Comparison of ENCODE assay signal across 8 cellular contexts in the genomic region with DNA sequence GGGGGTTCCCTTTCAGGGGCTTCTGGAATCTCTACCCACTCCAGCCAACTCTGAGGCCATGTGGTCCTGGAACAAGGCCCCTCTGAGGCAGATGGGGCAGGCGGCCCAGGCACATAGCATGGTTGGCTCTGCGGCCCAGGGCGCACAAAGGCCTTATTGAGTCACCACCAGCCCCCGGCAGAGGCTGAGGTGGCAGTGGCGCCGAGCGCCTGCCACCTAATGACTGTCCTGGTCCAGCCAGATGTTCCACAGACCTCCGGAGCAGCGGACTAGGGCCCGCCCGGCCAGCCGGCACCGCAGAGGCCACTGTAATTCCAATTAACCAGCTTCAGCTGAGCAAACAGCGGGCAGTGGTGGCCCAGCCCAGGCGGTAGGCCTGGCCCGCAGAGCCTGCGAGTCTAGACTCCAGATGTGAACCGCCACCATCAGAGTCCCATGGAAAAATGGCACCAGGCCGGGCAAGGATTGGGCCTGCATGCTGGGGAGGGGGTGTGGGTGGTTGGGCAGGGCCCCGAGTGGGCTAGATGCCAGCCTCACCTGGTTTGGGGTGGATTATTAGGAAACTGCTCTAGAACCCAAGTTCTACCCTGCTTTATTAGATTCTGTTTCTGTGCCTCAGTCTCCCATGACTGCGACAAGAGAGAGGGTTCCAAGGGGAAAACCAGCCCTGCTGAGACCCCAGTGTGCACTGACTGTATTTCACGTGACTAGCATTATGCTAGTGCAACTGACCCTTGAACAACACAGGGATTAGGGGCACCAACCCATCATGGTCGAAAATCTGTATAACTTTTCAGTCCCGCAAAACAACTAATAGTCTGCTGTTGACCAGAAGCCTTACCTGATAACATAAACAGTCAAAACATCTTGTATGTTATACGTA. TPM values are rescaled to one million over a fixed set of nuclear protein-coding genes. Genes with fewer than 3 reads are reported as not detected.
A peak's percentile ranks its signal among the peaks of the same experiment; 100 is the strongest.
DNase-seq lines count a peak whose midpoint lies in the region; ATAC-seq and TF ChIP-seq lines count a peak whose summit lies in the region.

No MANE protein-coding gene starts in this region.

- DNase-seq in DMS 273 treated with DMSO at 0.1 percent for 48 hours (lab: John Stamatoyannopoulos, UW) (peak; percentile 56), RWPE1 (ENCODE audit: low spot score) (no peak), fibroblast of lung (ENCODE audit: low read depth in 2 of 2) (peak in 1 of 2 donors; percentile 70), putamen (ENCODE audit: low spot score) (peak; percentile 87)
- DNase-seq in central memory CD4-positive, alpha-beta T cell = no peak

- H3K4me1 ChIP-seq in fibroblast of lung (ENCODE audit: control insufficient read depth, extremely low read depth, insufficient read depth, low read length) = peaks cover 15% of the 10 kb centered on the region

- no peak overlapping the region for H3K4me2 ChIP-seq in fibroblast of lung (ENCODE audit: extremely low read depth, insufficient read depth, low read length)

- no peak for TF ChIP-seq CTCF in RWPE1 (conservative IDR thresholded peaks at IDR 0.05; ENCODE audit: low read depth)
- no peak for TF ChIP-seq CTCF in fibroblast of lung (conservative IDR thresholded peaks at IDR 0.05 in 1 of 2, IDR thresholded peaks at IDR 0.05 in 1 of 2; ENCODE audit: low read depth in 1 of 2, low read length in 2 of 2)

- CTCF ChIA-PET in RWPE1 (lab: Yijun Ruan, JAX) = interaction anchor here (0.6 to 20.6 kb wide), 8 partner anchors 8 to 41 kb away, joined by 3 to 656 read pairs (median 13); partner anchors contain the start of gene ID1

- peak overlapping the region; percentile 4 for H3K9ac ChIP-seq in fibroblast of lung (ENCODE audit: insufficient read depth, low read length)

- POLR2A ChIA-PET in RWPE1 (lab: Yijun Ruan, JAX; ENCODE audit: low non-redundant PET) = interaction anchor here (1.1 kb wide), 1 partner anchor 40 kb away, joined by 3 read pairs; no protein-coding TSS in a partner anchor

- ATAC-seq in HG02763 (IDR thresholded peaks at IDR 0.05; ENCODE audit: unreplicated experiment) = no peak
- ATAC-seq in HG03432 (IDR thresholded peaks at IDR 0.05; ENCODE audit: unreplicated experiment) = no peak
- no peak for ATAC-seq in HG03025 (IDR thresholded peaks at IDR 0.05; ENCODE audit: low FRiP score, unreplicated experiment)

- no peaks in the 10 kb centered on the region for H3K27me3 ChIP-seq in fibroblast of lung (ENCODE audit: control insufficient read depth, insufficient read depth, low read length)

- H3K79me2 ChIP-seq in fibroblast of lung (ENCODE audit: control insufficient read depth, insufficient read depth, low read length) = no peaks in the 10 kb centered on the region

- peak overlapping the region; percentile 93 for H3K27ac ChIP-seq in RWPE1
- peak overlapping the region; percentile 63 for H3K27ac ChIP-seq in fibroblast of lung (ENCODE audit: insufficient read depth, low read length)

- H4K20me1 ChIP-seq in fibroblast of lung (ENCODE audit: control insufficient read depth, extremely low read depth, insufficient read depth, low read length) = no peaks in the 10 kb centered on the region

- H3K36me3 ChIP-seq in fibroblast of lung (ENCODE audit: control insufficient read depth, insufficient read depth, low read length) = peaks cover 21% of the 10 kb centered on the region

- H3K9me3 ChIP-seq in fibroblast of lung (ENCODE audit: control insufficient read depth, insufficient read depth, low read depth, low read length) = no peaks in the 10 kb centered on the region

- no peak overlapping the region for H3K4me3 ChIP-seq in fibroblast of lung (replicated peaks in 1 of 4; ENCODE audit: control extremely low read depth in 1 of 4, insufficient read depth in 1 of 4, low read depth in 3 of 4, low read length in 4 of 4)

- no peak overlapping the region for H2AFZ ChIP-seq in fibroblast of lung (ENCODE audit: low read length)

RNA-seq across cellular contexts. Expression of gene ID1, which starts 34.1 kb away (rescaled TPM):
- total RNA-seq in fibroblast of lung = 27.4 and 31.1 TPM in 2 replicates
- 14.5 and 62.4 TPM in 2 replicates for polyA plus RNA-seq in fibroblast of lung
- 14.5 and 72.5 TPM in 2 replicates for polyA plus RNA-seq in fibroblast of lung (2012)
- 4.3 and 12.7 TPM in 2 replicates for polyA minus RNA-seq in fibroblast of lung (ENCODE audit: low replicate concordance)

RNA-seq across cellular contexts. Expression of gene HM13, which starts 56.7 kb away (rescaled TPM):
- 41.9 and 52.5 TPM in 2 replicates for total RNA-seq in fibroblast of lung
- 153 and 157 TPM in 2 replicates for polyA plus RNA-seq in fibroblast of lung
- 181 and 201 TPM in 2 replicates for polyA plus RNA-seq in fibroblast of lung (2012)
- polyA minus RNA-seq in fibroblast of lung (ENCODE audit: low replicate concordance) = 328 and 338 TPM in 2 replicates

Comparison
In these comparisons a context has a peak if more than half of its experiments do, and no peak if none do; other contexts are left out.
1. DNase-seq: peak in DMS 273 treated with DMSO at 0.1 percent for 48 hours (single experiment) and putamen (single experiment); none in RWPE1 (single experiment) and central memory CD4-positive, alpha-beta T cell (single experiment).